In the genomic region with DNA sequence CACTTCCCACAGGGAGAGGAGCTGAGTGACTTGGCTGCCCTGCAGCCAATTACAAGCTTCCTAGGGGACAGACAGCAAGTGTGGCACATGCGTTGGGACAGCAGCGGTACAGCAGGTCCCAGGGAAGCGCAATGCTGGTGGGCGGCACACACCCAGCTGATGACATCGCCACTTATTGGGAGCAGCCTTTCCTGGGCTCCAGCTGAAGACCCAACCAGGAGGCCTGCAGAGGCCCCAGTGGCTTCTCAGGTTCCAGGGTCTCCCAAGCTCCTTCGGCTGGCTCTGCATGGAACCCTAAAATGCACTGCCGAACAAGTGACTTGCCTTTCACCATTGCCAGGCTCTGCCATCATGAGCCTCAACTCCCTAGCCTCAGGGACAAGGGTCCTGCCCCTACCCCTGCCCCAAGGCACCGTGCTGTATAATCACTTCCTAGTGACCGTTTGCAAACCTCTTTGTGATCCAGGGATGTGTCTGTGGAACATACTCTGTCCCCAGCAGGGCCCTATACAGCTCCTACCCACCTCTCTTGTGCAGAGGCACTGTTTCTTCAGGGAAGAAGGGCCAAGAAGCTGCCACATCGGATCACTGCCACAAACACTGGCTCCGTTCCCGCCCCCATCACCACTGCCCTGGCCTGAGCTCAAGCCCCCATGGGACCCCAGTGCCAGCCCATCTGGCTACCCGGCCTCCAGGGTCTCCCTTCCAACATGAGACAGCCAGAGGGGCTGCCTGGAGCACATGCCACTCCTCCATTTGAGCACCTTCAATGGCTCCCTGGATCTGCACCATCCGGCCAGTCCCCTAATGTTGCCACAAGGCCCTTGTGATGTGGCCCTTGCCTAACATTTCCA, we compare ENCODE assay signal across 29 cellular contexts. TPM values are rescaled to one million over a fixed set of nuclear protein-coding genes. Genes with fewer than 3 reads are reported as not detected.
"Had no signal": no experiment of that assay in that cellular context is flagged by ENCODE, and none has a peak within 500 bp of the region (broad histone marks: within the 10 kb centered on the region; RNA-seq: fewer than 3 reads in every experiment).

No MANE protein-coding gene starts in this region.

- H3K4me1 ChIP-seq: heart left ventricle, left ventricle myocardium inferior, prostate gland, sigmoid colon, testis, transverse colon, upper lobe of right lung had no signal

- DNase-seq: heart left ventricle; hypothalamus; immature natural killer cell; left ventricle myocardium inferior; mesendoderm; midbrain; mucosa of descending colon; naive thymus-derived CD4-positive, alpha-beta T cell; occipital lobe; retina; right cardiac atrium; sigmoid colon; small intestine; spleen; stimulated activated CD4-positive, alpha-beta T cell treated with anti-CD3 and anti-CD28 coated beads, Interleukin-4, amount 100 ng/mL, for 24 hours; stimulated activated CD8-positive, alpha-beta memory T cell treated with anti-CD3 and anti-CD28 coated beads, Interleukin-4, amount 100 ng/mL, for 48 hours; stimulated activated naive CD4-positive, alpha-beta T cell treated with Interleukin-2 at 50 U/mL for 16 hours; stimulated activated naive CD8-positive, alpha-beta T cell treated with anti-CD3 and anti-CD28 coated beads, Interleukin-15, amount 100 ng/mL, for 72 hours; testis; thyroid gland; transverse colon; upper lobe of right lung had no signal

- H3K27me3 ChIP-seq: heart left ventricle, sigmoid colon, testis, thyroid gland, transverse colon, upper lobe of right lung had no signal

- H3K36me3 ChIP-seq: heart left ventricle, left ventricle myocardium inferior, neutrophil, prostate gland, sigmoid colon, spleen, thyroid gland, transverse colon, upper lobe of right lung had no signal

- H3K9me3 ChIP-seq: heart left ventricle, mucosa of descending colon, neutrophil, prostate gland, sigmoid colon, spleen, testis, thyroid gland, transverse colon, upper lobe of right lung had no signal

- FAIRE-seq: islet of Langerhans, small intestine, urothelium cell line had no signal

- H3K27ac ChIP-seq: heart left ventricle, left ventricle myocardium inferior, neutrophil, prostate gland, sigmoid colon, spleen, testis, thyroid gland, transverse colon, upper lobe of right lung had no signal

- H3K4me3 ChIP-seq: heart left ventricle, left ventricle myocardium inferior, lung, mucosa of descending colon, prostate gland, sigmoid colon, spleen, testis, thyroid gland, transverse colon, upper lobe of right lung had no signal

RNA-seq across cellular contexts. Expression of a gene that starts 19.3 kb away (rescaled TPM):
- total RNA-seq: lower leg skin, osteocyte had no signal
